In genomic region chr18:43220691-43221090, GRCh38 we compare ENCODE assay signal across 1 cellular context.
TF ChIP-seq lines count a peak whose summit lies in the region.

No MANE protein-coding gene starts in this region.

TF ChIP-seq in SK-N-SH, 30 proteins besides CTCF, POLR2A, EP300 and RAD21:
- TF ChIP-seq, protein P1, sequence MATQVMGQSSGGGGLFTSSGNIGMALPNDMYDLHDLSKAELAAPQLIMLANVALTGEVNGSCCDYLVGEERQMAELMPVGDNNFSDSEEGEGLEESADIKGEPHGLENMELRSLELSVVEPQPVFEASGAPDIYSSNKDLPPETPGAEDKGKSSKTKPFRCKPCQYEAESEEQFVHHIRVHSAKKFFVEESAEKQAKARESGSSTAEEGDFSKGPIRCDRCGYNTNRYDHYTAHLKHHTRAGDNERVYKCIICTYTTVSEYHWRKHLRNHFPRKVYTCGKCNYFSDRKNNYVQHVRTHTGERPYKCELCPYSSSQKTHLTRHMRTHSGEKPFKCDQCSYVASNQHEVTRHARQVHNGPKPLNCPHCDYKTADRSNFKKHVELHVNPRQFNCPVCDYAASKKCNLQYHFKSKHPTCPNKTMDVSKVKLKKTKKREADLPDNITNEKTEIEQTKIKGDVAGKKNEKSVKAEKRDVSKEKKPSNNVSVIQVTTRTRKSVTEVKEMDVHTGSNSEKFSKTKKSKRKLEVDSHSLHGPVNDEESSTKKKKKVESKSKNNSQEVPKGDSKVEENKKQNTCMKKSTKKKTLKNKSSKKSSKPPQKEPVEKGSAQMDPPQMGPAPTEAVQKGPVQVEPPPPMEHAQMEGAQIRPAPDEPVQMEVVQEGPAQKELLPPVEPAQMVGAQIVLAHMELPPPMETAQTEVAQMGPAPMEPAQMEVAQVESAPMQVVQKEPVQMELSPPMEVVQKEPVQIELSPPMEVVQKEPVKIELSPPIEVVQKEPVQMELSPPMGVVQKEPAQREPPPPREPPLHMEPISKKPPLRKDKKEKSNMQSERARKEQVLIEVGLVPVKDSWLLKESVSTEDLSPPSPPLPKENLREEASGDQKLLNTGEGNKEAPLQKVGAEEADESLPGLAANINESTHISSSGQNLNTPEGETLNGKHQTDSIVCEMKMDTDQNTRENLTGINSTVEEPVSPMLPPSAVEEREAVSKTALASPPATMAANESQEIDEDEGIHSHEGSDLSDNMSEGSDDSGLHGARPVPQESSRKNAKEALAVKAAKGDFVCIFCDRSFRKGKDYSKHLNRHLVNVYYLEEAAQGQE (IDR thresholded peaks at IDR 0.05; ENCODE audit: low read depth, low read length) = no peak
- TF ChIP-seq JUND (IDR thresholded peaks at IDR 0.05) = no peak
- TF ChIP-seq POLR2AphosphoS5 (IDR thresholded peaks at IDR 0.05; ENCODE audit: low read depth, low read length) = no peak
- TF ChIP-seq RFX5 (IDR thresholded peaks at IDR 0.05; ENCODE audit: low read length) = no peak
- no peak for TF ChIP-seq SIN3A (IDR thresholded peaks at IDR 0.05; ENCODE audit: borderline replicate concordance, low read depth, low read length)
- TF ChIP-seq ZBTB33 (IDR thresholded peaks at IDR 0.05; ENCODE audit: borderline replicate concordance, low read depth) = no peak
- TF ChIP-seq USF2 (IDR thresholded peaks at IDR 0.05; ENCODE audit: borderline replicate concordance, low read depth, low read length) = no peak
- no peak for TF ChIP-seq TAF1 (IDR thresholded peaks at IDR 0.05; ENCODE audit: borderline replicate concordance, low read depth, low read length)
